1 cellular context compared by ENCODE assay signal in genomic region chr14:20118795-20119194, GRCh38.
TF ChIP-seq lines count a peak whose summit lies in the region.

No MANE protein-coding gene starts in this region.

TF ChIP-seq in K562, 482 proteins besides CTCF, POLR2A, EP300 and RAD21 (continued from another document):
- TF ChIP-seq TRIM24 (IDR thresholded peaks at IDR 0.05) (peak in 1 of 2 experiments; percentile 44; a peak in 1 of 4 replicates), CBX1 (IDR thresholded peaks at IDR 0.05; ENCODE audit: low read depth) (peak; percentile 53; the same call in 1 of the 2 replicates)
